Comparison of ENCODE assay signal across 18 cellular contexts in genomic region chr2:168652997-168653906, GRCh38.
"Had no signal": no experiment of that assay in that cellular context is flagged by ENCODE, and none has a peak within 500 bp of the region (broad histone marks: within the 10 kb centered on the region; RNA-seq: fewer than 3 reads in every experiment).

No MANE protein-coding gene starts in this region.

- ATAC-seq: activated CD4-positive, alpha-beta T cell treated with anti-CD3 and anti-CD28 coated beads for 36 hours; activated CD8-positive, alpha-beta T cell treated with anti-CD3 and anti-CD28 coated beads for 36 hours; activated naive CD4-positive, alpha-beta T cell treated with anti-CD3 and anti-CD28 coated beads, Interleukin-2, amount 50 U/mL, for 72 hours; activated T-cell treated with anti-CD3 and anti-CD28 coated beads, Interleukin-2, amount 50 U/mL, for 72 hours; esophagus mucosa; natural killer cell treated with Interleukin-12 subunit alpha and Interleukin-12 subunit beta and Interleukin-15 and Interleukin-18, amount 100 ng/mL, for 72 hours; right cardiac atrium had no signal

- H3K36me3 ChIP-seq: prostate gland, tibial nerve had no signal

- H3K9me3 Mint-ChIP-seq: activated CD8-positive, alpha-beta T cell treated with anti-CD3 and anti-CD28 coated beads for 36 hours; activated naive CD4-positive, alpha-beta T cell treated with anti-CD3 and anti-CD28 coated beads, Interleukin-2, amount 50 U/mL, for 72 hours; activated T-cell treated with anti-CD3 and anti-CD28 coated beads, Interleukin-2, amount 50 U/mL, for 72 hours; natural killer cell treated with Interleukin-12 subunit alpha and Interleukin-12 subunit beta and Interleukin-15 and Interleukin-18, amount 100 ng/mL, for 72 hours had no signal

- H3K4me3 ChIP-seq: prostate gland, tibial nerve had no signal

- H3K36me3 Mint-ChIP-seq: activated naive CD4-positive, alpha-beta T cell treated with anti-CD3 and anti-CD28 coated beads, Interleukin-2, amount 50 U/mL, for 72 hours; natural killer cell treated with Interleukin-12 subunit alpha and Interleukin-12 subunit beta and Interleukin-15 and Interleukin-18, amount 100 ng/mL, for 72 hours had no signal

- H3K27me3 ChIP-seq: tibial nerve had no signal

- DNase-seq: activated CD4-positive, alpha-beta T cell treated with anti-CD3 and anti-CD28 coated beads for 36 hours; activated CD8-positive, alpha-beta memory T cell treated with anti-CD3 and anti-CD28 coated beads, Interleukin-2, amount 50 U/mL, for 4 hours; activated CD8-positive, alpha-beta T cell treated with anti-CD3 and anti-CD28 coated beads for 36 hours; activated gamma-delta T cell; activated T-cell treated with anti-CD3 and anti-CD28 coated beads, Interleukin-2, amount 50 U/mL, for 72 hours; hypothalamus; kidney glomerular epithelial cell; occipital lobe; right cardiac atrium; small intestine; stimulated activated CD4-positive, alpha-beta T cell treated with anti-CD3 and anti-CD28 coated beads, Interleukin-4, amount 100 ng/mL, for 24 hours; stimulated activated naive CD4-positive, alpha-beta T cell; T-helper 1 cell had no signal

- H3K9me3 ChIP-seq: prostate gland, tibial nerve had no signal

- H3K27ac Mint-ChIP-seq: activated CD4-positive, alpha-beta T cell treated with anti-CD3 and anti-CD28 coated beads for 36 hours; activated CD8-positive, alpha-beta T cell treated with anti-CD3 and anti-CD28 coated beads for 36 hours; activated naive CD4-positive, alpha-beta T cell treated with anti-CD3 and anti-CD28 coated beads, Interleukin-2, amount 50 U/mL, for 72 hours; activated T-cell treated with anti-CD3 and anti-CD28 coated beads, Interleukin-2, amount 50 U/mL, for 72 hours; natural killer cell treated with Interleukin-12 subunit alpha and Interleukin-12 subunit beta and Interleukin-15 and Interleukin-18, amount 100 ng/mL, for 72 hours had no signal

- H3K4me3 Mint-ChIP-seq: activated CD4-positive, alpha-beta T cell treated with anti-CD3 and anti-CD28 coated beads for 36 hours; activated CD8-positive, alpha-beta T cell treated with anti-CD3 and anti-CD28 coated beads for 36 hours; activated T-cell treated with anti-CD3 and anti-CD28 coated beads, Interleukin-2, amount 50 U/mL, for 72 hours; natural killer cell treated with Interleukin-12 subunit alpha and Interleukin-12 subunit beta and Interleukin-15 and Interleukin-18, amount 100 ng/mL, for 72 hours had no signal

- H3K27me3 Mint-ChIP-seq: activated CD4-positive, alpha-beta T cell treated with anti-CD3 and anti-CD28 coated beads for 36 hours; activated CD8-positive, alpha-beta T cell treated with anti-CD3 and anti-CD28 coated beads for 36 hours; natural killer cell treated with Interleukin-12 subunit alpha and Interleukin-12 subunit beta and Interleukin-15 and Interleukin-18, amount 100 ng/mL, for 72 hours had no signal
